Comparison of ENCODE assay signal across 8 cellular contexts in the genomic region with DNA sequence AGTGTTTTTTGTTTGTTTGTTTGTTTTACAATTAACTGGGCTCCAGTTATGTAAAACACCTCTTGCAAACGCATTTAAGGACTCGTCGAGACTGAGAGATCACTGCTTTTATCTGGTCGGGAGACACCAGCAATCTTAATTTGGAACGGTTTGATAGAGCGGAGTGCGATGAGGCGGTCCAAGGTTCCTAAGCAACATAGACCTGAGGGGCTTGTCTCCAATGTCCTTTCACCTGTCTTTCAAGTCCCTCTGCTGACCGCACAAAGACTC. TPM values are rescaled to one million over a fixed set of nuclear protein-coding genes. Genes with fewer than 3 reads are reported as not detected.
A peak's percentile ranks its signal among the peaks of the same experiment; 100 is the strongest.
DNase-seq lines count a peak whose midpoint lies in the region; ATAC-seq and TF ChIP-seq lines count a peak whose summit lies in the region.

No MANE protein-coding gene starts in this region.

- H3K36me3 Mint-ChIP-seq in brain = peaks cover under 1% of the 10 kb centered on the region

- POLR2A ChIA-PET in AG04449 (lab: Yijun Ruan, JAX) = interaction anchor here (0.6 to 1.0 kb wide), 4 partner anchors 71 to 467 kb away, joined by 3 to 4 read pairs (median 3); a partner anchor contains a TSS
- POLR2A ChIA-PET in HCT116 (lab: Charles Lee) = interaction anchor here (0.8 to 3.0 kb wide), 9 partner anchors 8 to 105 kb away, joined by 3 to 30 read pairs (median 3); no protein-coding TSS in a partner anchor

- H3K27me3 Mint-ChIP-seq in brain = peaks cover 18% of the 10 kb centered on the region

- no peaks in the 10 kb centered on the region for H3K9me3 Mint-ChIP-seq in brain

- no peak for TF ChIP-seq RAD21 in HCT116 (IDR thresholded peaks at IDR 0.05; ENCODE audit: low read depth)

- H3K9me3 ChIP-seq in HCT116 (ENCODE audit: control insufficient read depth in 1 of 2, insufficient read depth in 1 of 2, low read depth in 1 of 2, low read length in 2 of 2) (no peaks in the 10 kb centered on the region), mucosa of descending colon (no peaks in the 10 kb centered on the region)

- intact Hi-C loops in HCT116 (cut with micrococcal nuclease) (no loop called here), mucosa of descending colon (cut with DNase I, micrococcal nuclease) (no loop called here)

- no peaks in the 10 kb centered on the region for H3K27me3 ChIP-seq in HCT116 (ENCODE audit: insufficient read depth, low read length)

- TSS peak; percentile 95 for BruUV-seq in HCT116 (replicated peaks; lab: Mats Ljungman, UMichigan)

- H3K36me3 ChIP-seq in HCT116 (ENCODE audit: control insufficient read depth in 1 of 2, insufficient read depth in 2 of 2, low read length in 2 of 2) = no peaks in the 10 kb centered on the region
- H3K36me3 ChIP-seq in mucosa of descending colon (ENCODE audit: low read depth) = no peaks in the 10 kb centered on the region

- H4K20me1 ChIP-seq in HCT116 (ENCODE audit: insufficient read depth) = peaks cover 5% of the 10 kb centered on the region; the same call in 1 of the 2 replicates

- H3K4me2 ChIP-seq in HCT116 (ENCODE audit: low read length) = peak overlapping the region; percentile 83

- peak overlapping the region; percentile 98 to 100 (median 99) for H3K4me3 Mint-ChIP-seq in brain

- H3K27ac Mint-ChIP-seq in brain = peak overlapping the region; percentile 99 to 100 (median 100)

- H3K4me1 ChIP-seq in HCT116 (ENCODE audit: control insufficient read depth in 1 of 2, insufficient read depth in 2 of 2, low read length in 2 of 2) (peaks cover 10 to 41% of the 10 kb centered on the region in 2 experiments), mucosa of descending colon (ENCODE audit: low read depth) (peaks cover 28% of the 10 kb centered on the region)

- peak overlapping the region; percentile 96 for H3K4me3 ChIP-seq in AG04449 (ENCODE audit: low read depth, low read length)
- H3K4me3 ChIP-seq in HCT116 (replicated peaks in 1 of 2; ENCODE audit: low read depth in 1 of 2, low read length in 2 of 2) = peak overlapping the region; percentile 82 to 86
- H3K4me3 ChIP-seq in mucosa of descending colon = peak overlapping the region; percentile 71

- H3K9ac ChIP-seq in HCT116 (ENCODE audit: low read length) = peak overlapping the region; percentile 96

- RAD21 ChIA-PET in HCT116 (lab: Charles Lee; ENCODE audit: low non-redundant PET in 1 of 2, low total read pairs in 2 of 2, uncharacterized antibody in 2 of 2, unreplicated experiment in 2 of 2) = no interaction called here

- DNase-seq in AG04449 (ENCODE audit: low read depth, low spot score) (no peak), HCT116 (ENCODE audit: low read depth, low spot score) (no peak), mucosa of descending colon (no peak), germinal center (ENCODE audit: low spot score) (no peak)
- DNase-seq in stimulated activated CD4-positive, alpha-beta T cell treated with anti-CD3 and anti-CD28 coated beads, Interleukin-2, amount 100 ng/mL, for 24 hours = no peak

- no peak for TF ChIP-seq POLR2A in HCT116 (IDR thresholded peaks at IDR 0.05; ENCODE audit: borderline replicate concordance, extremely low read depth, insufficient read depth, insufficient read length)

- TF ChIP-seq CTCF in AG04449 (IDR thresholded peaks at IDR 0.05; ENCODE audit: insufficient read depth, low read length, missing control alignments) = no peak
- no peak for TF ChIP-seq CTCF in HCT116 (IDR thresholded peaks at IDR 0.05 in 2 of 3, conservative IDR thresholded peaks at IDR 0.05 in 1 of 3; ENCODE audit: borderline replicate concordance in 1 of 3, insufficient read depth in 1 of 3, low read depth in 2 of 3, low read length in 2 of 3)
- no peak for TF ChIP-seq CTCF in brain (conservative IDR thresholded peaks at IDR 0.05)
- no peak for TF ChIP-seq CTCF in mucosa of descending colon (IDR thresholded peaks at IDR 0.05)

- H3K9me2 ChIP-seq in HCT116 (ENCODE audit: insufficient read depth) = no peaks in the 10 kb centered on the region

- no peak overlapping the region for H2AFZ ChIP-seq in HCT116 (ENCODE audit: low read depth, low read length, poor library complexity, severe bottlenecking)

- CTCF ChIA-PET in AG04449 (lab: Yijun Ruan, JAX) = interaction anchor here (0.9 to 3.8 kb wide), 3 partner anchors 10 to 233 kb away, joined by 3 to 15 read pairs (median 3); no protein-coding TSS in a partner anchor
- CTCF ChIA-PET in HCT116 (lab: Charles Lee) = interaction anchor here (1.0 kb wide), 1 partner anchor 15 kb away, joined by 9 read pairs; no protein-coding TSS in a partner anchor

- H3K79me2 ChIP-seq in HCT116 (ENCODE audit: insufficient read depth, low read length) = peaks cover 60% of the 10 kb centered on the region

- ATAC-seq in HCT116 (no peak; the same call in none of the 2 replicates), mucosa of descending colon (no peak), HG02610 (IDR thresholded peaks at IDR 0.05; ENCODE audit: unreplicated experiment) (no peak), GM18498 (IDR thresholded peaks at IDR 0.05; ENCODE audit: unreplicated experiment) (no peak)

- peak overlapping the region; percentile 90 for H3K27ac ChIP-seq in HCT116 (ENCODE audit: low read depth, low read length)

- H3K4me1 Mint-ChIP-seq in brain = peaks cover 52% of the 10 kb centered on the region

TF ChIP-seq in HCT116, 20 proteins besides CTCF, POLR2A, EP300 and RAD21:
- TF ChIP-seq TCF7L2 (IDR thresholded peaks at IDR 0.05; ENCODE audit: borderline replicate concordance, extremely low read depth, insufficient read depth, insufficient read length) = no peak
- TF ChIP-seq ZNF274 (IDR thresholded peaks at IDR 0.05; ENCODE audit: low read depth, low read length) = no peak
- TF ChIP-seq, protein P1, sequence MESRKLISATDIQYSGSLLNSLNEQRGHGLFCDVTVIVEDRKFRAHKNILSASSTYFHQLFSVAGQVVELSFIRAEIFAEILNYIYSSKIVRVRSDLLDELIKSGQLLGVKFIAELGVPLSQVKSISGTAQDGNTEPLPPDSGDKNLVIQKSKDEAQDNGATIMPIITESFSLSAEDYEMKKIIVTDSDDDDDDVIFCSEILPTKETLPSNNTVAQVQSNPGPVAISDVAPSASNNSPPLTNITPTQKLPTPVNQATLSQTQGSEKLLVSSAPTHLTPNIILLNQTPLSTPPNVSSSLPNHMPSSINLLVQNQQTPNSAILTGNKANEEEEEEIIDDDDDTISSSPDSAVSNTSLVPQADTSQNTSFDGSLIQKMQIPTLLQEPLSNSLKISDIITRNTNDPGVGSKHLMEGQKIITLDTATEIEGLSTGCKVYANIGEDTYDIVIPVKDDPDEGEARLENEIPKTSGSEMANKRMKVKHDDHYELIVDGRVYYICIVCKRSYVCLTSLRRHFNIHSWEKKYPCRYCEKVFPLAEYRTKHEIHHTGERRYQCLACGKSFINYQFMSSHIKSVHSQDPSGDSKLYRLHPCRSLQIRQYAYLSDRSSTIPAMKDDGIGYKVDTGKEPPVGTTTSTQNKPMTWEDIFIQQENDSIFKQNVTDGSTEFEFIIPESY (IDR thresholded peaks at IDR 0.05; ENCODE audit: extremely low read depth, insufficient replicate concordance, low read length) = no peak
- no peak for TF ChIP-seq FOSL1 (IDR thresholded peaks at IDR 0.05; ENCODE audit: low read depth)
- no peak for TF ChIP-seq SRF (IDR thresholded peaks at IDR 0.05; ENCODE audit: low read depth)
- TF ChIP-seq EZH2phosphoT487 (IDR thresholded peaks at IDR 0.05; ENCODE audit: borderline replicate concordance) = no peak
- TF ChIP-seq SP1 (IDR thresholded peaks at IDR 0.05; ENCODE audit: low read depth) = no peak
- TF ChIP-seq ELF1 (IDR thresholded peaks at IDR 0.05; ENCODE audit: borderline replicate concordance, low read depth) = no peak
- TF ChIP-seq SIN3A (IDR thresholded peaks at IDR 0.05; ENCODE audit: low read depth) = no peak
- TF ChIP-seq, protein P2, sequence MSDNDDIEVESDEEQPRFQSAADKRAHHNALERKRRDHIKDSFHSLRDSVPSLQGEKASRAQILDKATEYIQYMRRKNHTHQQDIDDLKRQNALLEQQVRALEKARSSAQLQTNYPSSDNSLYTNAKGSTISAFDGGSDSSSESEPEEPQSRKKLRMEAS (IDR thresholded peaks at IDR 0.05) = no peak
- TF ChIP-seq POLR2AphosphoS5 (IDR thresholded peaks at IDR 0.05; ENCODE audit: low read depth, low read length) = no peak
- no peak for TF ChIP-seq EGR1 (IDR thresholded peaks at IDR 0.05; ENCODE audit: low read depth)

RNA-seq across cellular contexts. Expression of a gene that starts 0.7 kb away (rescaled TPM):
- total RNA-seq in HCT116 (2021; ENCODE audit: unreplicated experiment) (63.3 TPM), mucosa of descending colon (10 to 100 TPM; 27.4 to 42.6 (median 28.0) TPM)
- polyA plus RNA-seq in HCT116 (2012) = 7.1 and 12.0 TPM in 2 replicates
- polyA plus RNA-seq in brain (ENCODE audit: insufficient read depth, low read depth, low replicate concordance) = 7.6 TPM

RNA-seq across cellular contexts. Expression of a gene that starts 1.4 kb away (rescaled TPM):
- not detected for total RNA-seq in HCT116 (2021; ENCODE audit: unreplicated experiment)
- 0.01 and 0.12 TPM in 2 replicates for polyA plus RNA-seq in HCT116 (2012)
- polyA plus RNA-seq in brain (ENCODE audit: insufficient read depth, low read depth, low replicate concordance) = 0.22 TPM
- under 1 TPM; 0.13 to 0.77 (median 0.32) TPM for total RNA-seq in mucosa of descending colon

RNA-seq across cellular contexts. Expression of a gene that starts 56.5 kb away (rescaled TPM):
- total RNA-seq in HCT116 (2021; ENCODE audit: unreplicated experiment) = not detected
- not detected in 2 replicates for polyA plus RNA-seq in HCT116 (2012)
- polyA plus RNA-seq in brain (ENCODE audit: insufficient read depth, low read depth, low replicate concordance) = 0.88 TPM
- not detected for total RNA-seq in mucosa of descending colon
